In the genomic region with DNA sequence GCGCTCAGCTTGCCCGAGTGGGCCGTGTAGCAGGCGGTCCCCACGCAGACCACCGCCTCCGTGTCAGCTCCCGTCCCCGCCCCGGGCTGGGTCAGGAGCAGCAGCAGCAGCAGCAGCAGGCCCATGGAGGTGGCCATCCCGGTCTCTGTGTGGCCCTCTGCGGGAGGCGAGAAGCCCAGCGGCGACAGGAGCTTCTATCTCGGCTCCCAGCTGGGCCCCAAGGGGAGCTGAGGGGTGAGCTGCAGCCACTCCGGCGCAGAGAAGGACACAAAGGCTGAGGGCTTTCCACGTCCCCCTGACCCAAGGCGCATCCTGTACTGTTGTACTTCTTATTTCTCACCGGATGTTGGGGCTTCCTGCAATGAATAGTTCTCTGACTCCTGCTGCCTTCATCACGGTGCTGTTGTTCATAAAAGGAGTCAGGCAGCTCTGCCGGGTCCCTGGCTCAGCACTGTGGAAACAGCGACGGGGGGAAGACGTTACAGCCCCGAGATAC, we compare ENCODE assay signal across 2 cellular contexts.
TF ChIP-seq lines count a peak whose summit lies in the region.

A gene with protein sequence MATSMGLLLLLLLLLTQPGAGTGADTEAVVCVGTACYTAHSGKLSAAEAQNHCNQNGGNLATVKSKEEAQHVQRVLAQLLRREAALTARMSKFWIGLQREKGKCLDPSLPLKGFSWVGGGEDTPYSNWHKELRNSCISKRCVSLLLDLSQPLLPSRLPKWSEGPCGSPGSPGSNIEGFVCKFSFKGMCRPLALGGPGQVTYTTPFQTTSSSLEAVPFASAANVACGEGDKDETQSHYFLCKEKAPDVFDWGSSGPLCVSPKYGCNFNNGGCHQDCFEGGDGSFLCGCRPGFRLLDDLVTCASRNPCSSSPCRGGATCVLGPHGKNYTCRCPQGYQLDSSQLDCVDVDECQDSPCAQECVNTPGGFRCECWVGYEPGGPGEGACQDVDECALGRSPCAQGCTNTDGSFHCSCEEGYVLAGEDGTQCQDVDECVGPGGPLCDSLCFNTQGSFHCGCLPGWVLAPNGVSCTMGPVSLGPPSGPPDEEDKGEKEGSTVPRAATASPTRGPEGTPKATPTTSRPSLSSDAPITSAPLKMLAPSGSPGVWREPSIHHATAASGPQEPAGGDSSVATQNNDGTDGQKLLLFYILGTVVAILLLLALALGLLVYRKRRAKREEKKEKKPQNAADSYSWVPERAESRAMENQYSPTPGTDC (minus strand): TSS at position 269 of the 496 bp plus-strand sequence. CDS start 132 bp downstream, at position 137.

TF ChIP-seq in GM23338, 12 proteins besides CTCF, POLR2A, EP300 and RAD21 (continued from another document):
- TF ChIP-seq CREB1 (CRISPR knock-in tag; IDR thresholded peaks at IDR 0.05; ENCODE audit: low read depth) (no peak), JUNB (IDR thresholded peaks at IDR 0.05; ENCODE audit: unreplicated experiment) (no peak), NANOG (IDR thresholded peaks at IDR 0.05; ENCODE audit: borderline replicate concordance) (no peak), STAT1 (IDR thresholded peaks at IDR 0.05; ENCODE audit: unreplicated experiment) (no peak), ZNF114 (CRISPR knock-in tag; IDR thresholded peaks at IDR 0.05) (no peak), EZH2 (IDR thresholded peaks at IDR 0.05; ENCODE audit: low read depth, unreplicated experiment) (no peak)
- TF ChIP-seq, protein P1, sequence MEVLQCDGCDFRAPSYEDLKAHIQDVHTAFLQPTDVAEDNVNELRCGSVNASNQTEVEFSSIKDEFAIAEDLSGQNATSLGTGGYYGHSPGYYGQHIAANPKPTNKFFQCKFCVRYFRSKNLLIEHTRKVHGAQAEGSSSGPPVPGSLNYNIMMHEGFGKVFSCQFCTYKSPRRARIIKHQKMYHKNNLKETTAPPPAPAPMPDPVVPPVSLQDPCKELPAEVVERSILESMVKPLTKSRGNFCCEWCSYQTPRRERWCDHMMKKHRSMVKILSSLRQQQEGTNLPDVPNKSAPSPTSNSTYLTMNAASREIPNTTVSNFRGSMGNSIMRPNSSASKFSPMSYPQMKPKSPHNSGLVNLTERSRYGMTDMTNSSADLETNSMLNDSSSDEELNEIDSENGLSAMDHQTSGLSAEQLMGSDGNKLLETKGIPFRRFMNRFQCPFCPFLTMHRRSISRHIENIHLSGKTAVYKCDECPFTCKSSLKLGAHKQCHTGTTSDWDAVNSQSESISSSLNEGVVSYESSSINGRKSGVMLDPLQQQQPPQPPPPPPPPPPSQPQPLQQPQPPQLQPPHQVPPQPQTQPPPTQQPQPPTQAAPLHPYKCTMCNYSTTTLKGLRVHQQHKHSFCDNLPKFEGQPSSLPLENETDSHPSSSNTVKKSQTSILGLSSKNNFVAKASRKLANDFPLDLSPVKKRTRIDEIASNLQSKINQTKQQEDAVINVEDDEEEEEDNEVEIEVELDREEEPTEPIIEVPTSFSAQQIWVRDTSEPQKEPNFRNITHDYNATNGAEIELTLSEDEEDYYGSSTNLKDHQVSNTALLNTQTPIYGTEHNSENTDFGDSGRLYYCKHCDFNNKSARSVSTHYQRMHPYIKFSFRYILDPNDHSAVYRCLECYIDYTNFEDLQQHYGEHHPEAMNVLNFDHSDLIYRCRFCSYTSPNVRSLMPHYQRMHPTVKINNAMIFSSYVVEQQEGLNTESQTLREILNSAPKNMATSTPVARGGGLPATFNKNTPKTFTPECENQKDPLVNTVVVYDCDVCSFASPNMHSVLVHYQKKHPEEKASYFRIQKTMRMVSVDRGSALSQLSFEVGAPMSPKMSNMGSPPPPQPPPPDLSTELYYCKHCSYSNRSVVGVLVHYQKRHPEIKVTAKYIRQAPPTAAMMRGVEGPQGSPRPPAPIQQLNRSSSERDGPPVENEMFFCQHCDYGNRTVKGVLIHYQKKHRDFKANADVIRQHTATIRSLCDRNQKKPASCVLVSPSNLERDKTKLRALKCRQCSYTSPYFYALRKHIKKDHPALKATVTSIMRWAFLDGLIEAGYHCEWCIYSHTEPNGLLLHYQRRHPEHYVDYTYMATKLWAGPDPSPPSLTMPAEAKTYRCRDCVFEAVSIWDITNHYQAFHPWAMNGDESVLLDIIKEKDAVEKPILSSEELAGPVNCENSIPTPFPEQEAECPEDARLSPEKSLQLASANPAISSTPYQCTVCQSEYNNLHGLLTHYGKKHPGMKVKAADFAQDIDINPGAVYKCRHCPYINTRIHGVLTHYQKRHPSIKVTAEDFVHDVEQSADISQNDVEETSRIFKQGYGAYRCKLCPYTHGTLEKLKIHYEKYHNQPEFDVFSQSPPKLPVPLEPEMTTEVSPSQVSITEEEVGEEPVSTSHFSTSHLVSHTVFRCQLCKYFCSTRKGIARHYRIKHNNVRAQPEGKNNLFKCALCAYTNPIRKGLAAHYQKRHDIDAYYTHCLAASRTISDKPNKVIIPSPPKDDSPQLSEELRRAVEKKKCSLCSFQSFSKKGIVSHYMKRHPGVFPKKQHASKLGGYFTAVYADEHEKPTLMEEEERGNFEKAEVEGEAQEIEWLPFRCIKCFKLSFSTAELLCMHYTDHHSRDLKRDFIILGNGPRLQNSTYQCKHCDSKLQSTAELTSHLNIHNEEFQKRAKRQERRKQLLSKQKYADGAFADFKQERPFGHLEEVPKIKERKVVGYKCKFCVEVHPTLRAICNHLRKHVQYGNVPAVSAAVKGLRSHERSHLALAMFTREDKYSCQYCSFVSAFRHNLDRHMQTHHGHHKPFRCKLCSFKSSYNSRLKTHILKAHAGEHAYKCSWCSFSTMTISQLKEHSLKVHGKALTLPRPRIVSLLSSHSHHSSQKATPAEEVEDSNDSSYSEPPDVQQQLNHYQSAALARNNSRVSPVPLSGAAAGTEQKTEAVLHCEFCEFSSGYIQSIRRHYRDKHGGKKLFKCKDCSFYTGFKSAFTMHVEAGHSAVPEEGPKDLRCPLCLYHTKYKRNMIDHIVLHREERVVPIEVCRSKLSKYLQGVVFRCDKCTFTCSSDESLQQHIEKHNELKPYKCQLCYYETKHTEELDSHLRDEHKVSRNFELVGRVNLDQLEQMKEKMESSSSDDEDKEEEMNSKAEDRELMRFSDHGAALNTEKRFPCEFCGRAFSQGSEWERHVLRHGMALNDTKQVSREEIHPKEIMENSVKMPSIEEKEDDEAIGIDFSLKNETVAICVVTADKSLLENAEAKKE (CRISPR knock-in tag; IDR thresholded peaks at IDR 0.05): no peak
- TF ChIP-seq, protein P2, sequence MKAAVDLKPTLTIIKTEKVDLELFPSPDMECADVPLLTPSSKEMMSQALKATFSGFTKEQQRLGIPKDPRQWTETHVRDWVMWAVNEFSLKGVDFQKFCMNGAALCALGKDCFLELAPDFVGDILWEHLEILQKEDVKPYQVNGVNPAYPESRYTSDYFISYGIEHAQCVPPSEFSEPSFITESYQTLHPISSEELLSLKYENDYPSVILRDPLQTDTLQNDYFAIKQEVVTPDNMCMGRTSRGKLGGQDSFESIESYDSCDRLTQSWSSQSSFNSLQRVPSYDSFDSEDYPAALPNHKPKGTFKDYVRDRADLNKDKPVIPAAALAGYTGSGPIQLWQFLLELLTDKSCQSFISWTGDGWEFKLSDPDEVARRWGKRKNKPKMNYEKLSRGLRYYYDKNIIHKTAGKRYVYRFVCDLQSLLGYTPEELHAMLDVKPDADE (IDR thresholded peaks at IDR 0.05): no peak

TF ChIP-seq in GM12878, 131 proteins besides CTCF, POLR2A, EP300 and RAD21 (continued from another document):
- TF ChIP-seq KDM1A (IDR thresholded peaks at IDR 0.05; ENCODE audit: borderline replicate concordance) (no peak), NR2C2 (IDR thresholded peaks at IDR 0.05; ENCODE audit: borderline replicate concordance, control insufficient read depth, insufficient read length, low read depth) (no peak), ETV6 (conservative IDR thresholded peaks at IDR 0.05 in 1 of 2, IDR thresholded peaks at IDR 0.05 in 1 of 2; ENCODE audit: borderline replicate concordance in 1 of 2, low read depth in 1 of 2) (0 out of 4 replicates have a peak, but pooled peaks of 1 of the 2 experiments have one; percentile 21), CBX3 (IDR thresholded peaks at IDR 0.05; ENCODE audit: borderline replicate concordance, low read depth) (no peak), WRNIP1 (IDR thresholded peaks at IDR 0.05; ENCODE audit: borderline replicate concordance, low read depth, low read length) (no peak), RB1 (IDR thresholded peaks at IDR 0.05; ENCODE audit: borderline replicate concordance) (no peak), SIN3A (IDR thresholded peaks at IDR 0.05; ENCODE audit: low read depth, low read length) (no peak), POLR2AphosphoS5 (IDR thresholded peaks at IDR 0.05; ENCODE audit: low read length) (no peak), PAX5 (IDR thresholded peaks at IDR 0.05; ENCODE audit: borderline replicate concordance, low read depth, low read length) (no peak)
- TF ChIP-seq, protein P3, sequence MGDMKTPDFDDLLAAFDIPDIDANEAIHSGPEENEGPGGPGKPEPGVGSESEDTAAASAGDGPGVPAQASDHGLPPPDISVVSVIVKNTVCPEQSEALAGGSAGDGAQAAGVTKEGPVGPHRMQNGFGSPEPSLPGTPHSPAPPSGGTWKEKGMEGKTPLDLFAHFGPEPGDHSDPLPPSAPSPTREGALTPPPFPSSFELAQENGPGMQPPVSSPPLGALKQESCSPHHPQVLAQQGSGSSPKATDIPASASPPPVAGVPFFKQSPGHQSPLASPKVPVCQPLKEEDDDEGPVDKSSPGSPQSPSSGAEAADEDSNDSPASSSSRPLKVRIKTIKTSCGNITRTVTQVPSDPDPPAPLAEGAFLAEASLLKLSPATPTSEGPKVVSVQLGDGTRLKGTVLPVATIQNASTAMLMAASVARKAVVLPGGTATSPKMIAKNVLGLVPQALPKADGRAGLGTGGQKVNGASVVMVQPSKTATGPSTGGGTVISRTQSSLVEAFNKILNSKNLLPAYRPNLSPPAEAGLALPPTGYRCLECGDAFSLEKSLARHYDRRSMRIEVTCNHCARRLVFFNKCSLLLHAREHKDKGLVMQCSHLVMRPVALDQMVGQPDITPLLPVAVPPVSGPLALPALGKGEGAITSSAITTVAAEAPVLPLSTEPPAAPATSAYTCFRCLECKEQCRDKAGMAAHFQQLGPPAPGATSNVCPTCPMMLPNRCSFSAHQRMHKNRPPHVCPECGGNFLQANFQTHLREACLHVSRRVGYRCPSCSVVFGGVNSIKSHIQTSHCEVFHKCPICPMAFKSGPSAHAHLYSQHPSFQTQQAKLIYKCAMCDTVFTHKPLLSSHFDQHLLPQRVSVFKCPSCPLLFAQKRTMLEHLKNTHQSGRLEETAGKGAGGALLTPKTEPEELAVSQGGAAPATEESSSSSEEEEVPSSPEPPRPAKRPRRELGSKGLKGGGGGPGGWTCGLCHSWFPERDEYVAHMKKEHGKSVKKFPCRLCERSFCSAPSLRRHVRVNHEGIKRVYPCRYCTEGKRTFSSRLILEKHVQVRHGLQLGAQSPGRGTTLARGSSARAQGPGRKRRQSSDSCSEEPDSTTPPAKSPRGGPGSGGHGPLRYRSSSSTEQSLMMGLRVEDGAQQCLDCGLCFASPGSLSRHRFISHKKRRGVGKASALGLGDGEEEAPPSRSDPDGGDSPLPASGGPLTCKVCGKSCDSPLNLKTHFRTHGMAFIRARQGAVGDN (IDR thresholded peaks at IDR 0.05): peak; percentile 46; the same call in 1 of the 2 replicates
